8 cellular contexts compared by ENCODE assay signal in the genomic region with DNA sequence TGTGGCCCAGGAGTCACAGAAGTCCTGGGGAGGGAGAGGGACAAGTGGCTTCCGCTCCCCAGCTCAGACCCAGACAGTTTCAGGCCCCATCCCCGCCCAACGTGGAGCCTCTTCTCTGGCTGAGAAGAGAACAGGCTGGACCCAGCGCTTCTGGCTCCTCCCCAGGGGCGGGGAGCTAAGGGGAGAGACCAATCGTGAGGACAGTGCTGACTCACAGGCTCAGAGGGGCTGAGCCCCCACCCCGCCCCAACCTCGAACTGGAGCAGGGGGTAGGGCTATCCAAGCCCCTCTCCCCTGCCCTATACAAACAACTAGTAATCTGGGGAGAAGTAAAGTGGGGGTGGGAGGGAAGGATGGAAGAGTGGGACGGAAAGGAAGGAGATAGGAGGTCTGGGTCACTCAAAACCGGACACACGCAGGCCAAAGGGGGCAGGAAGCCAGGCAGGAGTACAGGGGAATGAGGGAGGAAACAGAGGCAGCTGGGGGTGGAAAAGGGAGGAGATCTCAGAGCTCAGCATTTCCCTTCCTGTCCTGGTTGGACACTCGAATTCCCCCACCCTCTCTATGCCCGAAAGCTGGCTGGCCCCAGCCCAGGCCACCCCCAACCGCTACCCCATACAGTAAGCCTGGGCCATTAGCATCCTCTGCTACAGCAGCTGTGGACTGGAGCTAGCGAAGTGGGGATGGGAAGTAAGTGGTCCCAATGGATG. TPM values are rescaled to one million over a fixed set of nuclear protein-coding genes. Genes with fewer than 3 reads are reported as not detected.
A peak's percentile ranks its signal among the peaks of the same experiment; 100 is the strongest.
DNase-seq lines count a peak whose midpoint lies in the region; ATAC-seq and TF ChIP-seq lines count a peak whose summit lies in the region.

SHC1 (minus strand) TSS at position 117 of the 710 bp plus-strand sequence. CDS start 221 bp downstream, outside the sequence.

- H3K4me3 ChIP-seq in BLaER1: peak within 1 kb of the TSS; percentile 62
- H3K4me3 ChIP-seq in ovary: peak within 1 kb of the TSS; percentile 52

- no peak for TF ChIP-seq EP300 in ovary (IDR thresholded peaks at IDR 0.05)

- WGBS in ovary, 3 donors: 3 to 6% (median 4%) methylated on average over 15 of the region's 15 CpGs

- no peaks in the 10 kb centered on the region for H3K27me3 ChIP-seq in BLaER1
- H3K27me3 ChIP-seq in ovary: no peaks in the 10 kb centered on the region

- DNase-seq in GOT3 (lab: John Stamatoyannopoulos, UW): peak; percentile 69
- peak; percentile 25 to 97 (median 82) for DNase-seq in anterior cingulate cortex (lab: John Stamatoyannopoulos, UW)
- peak; percentile 97 for DNase-seq in left cardiac atrium
- DNase-seq in ovary: peak; percentile 95 to 97 (median 96)
- no peak for DNase-seq in GF-D8 (lab: John Stamatoyannopoulos, UW)

- intact Hi-C loops in left cardiac atrium (cut with DNase I) (no loop called here), ovary (cut with DNase I) (loop anchor here in 1 of 4 donors (5.0 kb wide), 1 partner anchor 82 kb away; the partner anchor contains the start of gene ADAM15)

- TF ChIP-seq CTCF in ovary (IDR thresholded peaks at IDR 0.05): no peak

- H3K36me3 ChIP-seq in BLaER1: peaks cover 40% of the 10 kb centered on the region
- no peaks in the 10 kb centered on the region for H3K36me3 ChIP-seq in ovary

- H3K4me2 ChIP-seq in BLaER1: peak within 1 kb of the TSS; percentile 97

- ATAC-seq in left cardiac atrium: peak; percentile 59 to 70
- no peak for ATAC-seq in GM19455 (IDR thresholded peaks at IDR 0.05; ENCODE audit: unreplicated experiment)

- H3K27ac ChIP-seq in BLaER1: peak within 1 kb of the TSS; percentile 83
- H3K27ac ChIP-seq in ovary: peak within 1 kb of the TSS; percentile 87 to 98

- H3K4me1 ChIP-seq in BLaER1: peaks cover 59% of the 10 kb centered on the region
- peaks cover 12% of the 10 kb centered on the region for H3K4me1 ChIP-seq in ovary (ENCODE audit: insufficient read depth)

- H4K20me1 ChIP-seq in BLaER1: peaks cover 48% of the 10 kb centered on the region

- H3K9ac ChIP-seq in BLaER1: peak within 1 kb of the TSS; percentile 77

- H3K9me3 ChIP-seq in BLaER1 (no peaks in the 10 kb centered on the region), ovary (no peaks in the 10 kb centered on the region)

- peak; percentile 91 for TF ChIP-seq POLR2A in ovary (IDR thresholded peaks at IDR 0.05)

TF ChIP-seq in PFSK-1, 5 proteins besides CTCF, POLR2A, EP300 and RAD21:
- peak; percentile 94 for TF ChIP-seq TAF1 (IDR thresholded peaks at IDR 0.05; ENCODE audit: borderline replicate concordance, insufficient read depth, low read length)
- TF ChIP-seq FOXP2 (optimal IDR thresholded peaks at IDR 0.05; ENCODE audit: borderline replicate concordance, extremely low read depth, extremely low read length, insufficient read depth): no peak
- TF ChIP-seq, protein P1, sequence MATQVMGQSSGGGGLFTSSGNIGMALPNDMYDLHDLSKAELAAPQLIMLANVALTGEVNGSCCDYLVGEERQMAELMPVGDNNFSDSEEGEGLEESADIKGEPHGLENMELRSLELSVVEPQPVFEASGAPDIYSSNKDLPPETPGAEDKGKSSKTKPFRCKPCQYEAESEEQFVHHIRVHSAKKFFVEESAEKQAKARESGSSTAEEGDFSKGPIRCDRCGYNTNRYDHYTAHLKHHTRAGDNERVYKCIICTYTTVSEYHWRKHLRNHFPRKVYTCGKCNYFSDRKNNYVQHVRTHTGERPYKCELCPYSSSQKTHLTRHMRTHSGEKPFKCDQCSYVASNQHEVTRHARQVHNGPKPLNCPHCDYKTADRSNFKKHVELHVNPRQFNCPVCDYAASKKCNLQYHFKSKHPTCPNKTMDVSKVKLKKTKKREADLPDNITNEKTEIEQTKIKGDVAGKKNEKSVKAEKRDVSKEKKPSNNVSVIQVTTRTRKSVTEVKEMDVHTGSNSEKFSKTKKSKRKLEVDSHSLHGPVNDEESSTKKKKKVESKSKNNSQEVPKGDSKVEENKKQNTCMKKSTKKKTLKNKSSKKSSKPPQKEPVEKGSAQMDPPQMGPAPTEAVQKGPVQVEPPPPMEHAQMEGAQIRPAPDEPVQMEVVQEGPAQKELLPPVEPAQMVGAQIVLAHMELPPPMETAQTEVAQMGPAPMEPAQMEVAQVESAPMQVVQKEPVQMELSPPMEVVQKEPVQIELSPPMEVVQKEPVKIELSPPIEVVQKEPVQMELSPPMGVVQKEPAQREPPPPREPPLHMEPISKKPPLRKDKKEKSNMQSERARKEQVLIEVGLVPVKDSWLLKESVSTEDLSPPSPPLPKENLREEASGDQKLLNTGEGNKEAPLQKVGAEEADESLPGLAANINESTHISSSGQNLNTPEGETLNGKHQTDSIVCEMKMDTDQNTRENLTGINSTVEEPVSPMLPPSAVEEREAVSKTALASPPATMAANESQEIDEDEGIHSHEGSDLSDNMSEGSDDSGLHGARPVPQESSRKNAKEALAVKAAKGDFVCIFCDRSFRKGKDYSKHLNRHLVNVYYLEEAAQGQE (IDR thresholded peaks at IDR 0.05; ENCODE audit: insufficient read depth in 1 of 2, low read depth in 2 of 2, low read length in 2 of 2): no peak; a peak in 2 of 4 replicates
- TF ChIP-seq SIN3A (IDR thresholded peaks at IDR 0.05; ENCODE audit: borderline replicate concordance, insufficient read depth, low read length): peak; percentile 44; the same call in 1 of the 2 replicates
- TF ChIP-seq POLR2AphosphoS5 (IDR thresholded peaks at IDR 0.05; ENCODE audit: low read depth, low read length): peak; percentile 90

RNA-seq across cellular contexts. Expression of gene SHC1, which starts in this region (rescaled TPM):
- 207 TPM for polyA plus RNA-seq in PFSK-1 (2012; ENCODE audit: insufficient read length, low read depth)
- total RNA-seq in left cardiac atrium (100 to 1,000 TPM in 1 of 2 donors, 10 to 100 TPM in 1; 88.7 to 102 TPM), ovary (100 to 1,000 TPM in 1 of 7 donors, 10 to 100 TPM in 6; 36.8 to 183 (median 80.0) TPM)
- polyA plus RNA-seq in ovary: 100 to 1,000 TPM in 1 of 2 donors, 10 to 100 TPM in 1; 56.8 to 161 TPM
